ENCODE assay signal across 35 cellular contexts in the genomic region with DNA sequence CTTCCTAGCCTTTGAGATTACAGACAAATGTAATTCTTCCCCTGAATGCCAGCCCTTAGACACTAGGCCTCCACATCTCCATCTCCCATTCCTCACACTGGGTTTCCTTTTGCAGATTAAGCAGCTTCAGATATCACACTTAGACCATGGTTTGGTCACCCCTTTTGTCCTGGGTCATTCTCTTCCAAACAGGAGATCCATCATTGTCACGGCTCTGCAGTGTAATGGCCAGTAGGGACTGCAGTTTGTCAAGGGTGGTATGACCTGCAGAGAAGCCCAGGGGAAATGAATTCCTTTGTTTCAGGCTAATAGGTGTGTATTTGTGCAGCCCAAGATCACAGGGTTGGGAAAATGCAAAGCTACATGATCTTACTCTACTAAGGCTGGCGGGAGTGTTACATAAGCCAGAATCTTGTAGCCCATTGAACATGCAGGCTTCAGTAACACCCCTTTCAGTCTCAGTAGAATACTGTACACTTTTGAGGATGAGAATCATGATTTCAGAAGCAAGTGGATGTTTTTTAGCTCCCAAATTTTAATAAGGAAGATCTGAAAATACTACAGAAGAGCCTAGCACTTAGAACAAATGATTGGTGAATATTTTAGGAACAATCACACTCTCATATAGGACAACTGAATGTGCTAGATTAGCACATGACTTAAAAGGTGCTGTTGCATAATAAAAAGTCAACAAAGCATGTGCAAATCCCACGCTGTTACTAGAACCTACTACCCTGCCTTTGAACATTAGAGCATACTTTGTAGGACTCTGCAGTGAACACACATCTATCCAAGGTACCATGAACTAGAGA. TPM values are rescaled to one million over a fixed set of nuclear protein-coding genes. Genes with fewer than 3 reads are reported as not detected.
"Had no signal": no experiment of that assay in that cellular context is flagged by ENCODE, and none has a peak within 500 bp of the region (broad histone marks: within the 10 kb centered on the region; RNA-seq: fewer than 3 reads in every experiment).

No MANE protein-coding gene starts in this region.

- H3K27me3 ChIP-seq: adrenal gland, ovary, sigmoid colon, vagina had no signal

- H3K4me1 ChIP-seq: prostate gland, vagina had no signal

- H3K4me3 ChIP-seq: adrenal gland, heart left ventricle, ovary, prostate gland, sigmoid colon, thoracic aorta, vagina had no signal

- H3K9me3 ChIP-seq: adrenal gland, heart left ventricle, neutrophil, ovary, prostate gland, sigmoid colon, thoracic aorta, vagina had no signal

- H3K27ac ChIP-seq: adrenal gland, heart left ventricle, neutrophil, ovary, prostate gland, sigmoid colon, thoracic aorta, vagina had no signal

- H3K9me3 Mint-ChIP-seq: activated naive CD4-positive, alpha-beta T cell treated with anti-CD3 and anti-CD28 coated beads for 36 hours; activated naive CD8-positive, alpha-beta T cell treated with anti-CD3 and anti-CD28 coated beads for 36 hours; effector memory CD8-positive, alpha-beta T cell; immature natural killer cell; nephron; stimulated activated effector memory CD8-positive, alpha-beta T cell treated with anti-CD3 and anti-CD28 coated beads, Interleukin-12 subunit alpha, Interleukin-12 subunit beta, amount 100 ng/mL, for 72 hours; stimulated activated naive CD8-positive, alpha-beta T cell treated with anti-CD3 and anti-CD28 coated beads, Interleukin-15, Interleukin-2, amounts not matched to agents 100 ng/mL and 50 ng/mL, for 24 hours had no signal

- DNase-seq: activated CD4-positive, alpha-beta T cell treated with anti-CD3 and anti-CD28 coated beads for 4 hours; activated CD4-positive, alpha-beta T cell treated with anti-CD3 and anti-CD28 coated beads, Interleukin-2, amount 50 U/mL, for 4 hours; activated effector memory CD4-positive, alpha-beta T cell treated with anti-CD3 and anti-CD28 coated beads, Interleukin-2, amount 50 U/mL, for 16 hours; activated naive CD4-positive, alpha-beta T cell treated with anti-CD3 and anti-CD28 coated beads for 36 hours; activated naive CD8-positive, alpha-beta T cell treated with anti-CD3 and anti-CD28 coated beads for 36 hours; aorta; cortex of kidney; effector memory CD8-positive, alpha-beta T cell; foreskin fibroblast; heart left ventricle; hypothalamus; immature natural killer cell; kidney; left colon; ovary; retina; sigmoid colon; small intestine; stimulated activated CD4-positive, alpha-beta T cell treated with anti-CD3 and anti-CD28 coated beads, Interleukin-4, amount 100 ng/mL, for 24 hours; trophoblast cell had no signal

- H3K4me1 Mint-ChIP-seq: stimulated activated effector memory CD8-positive, alpha-beta T cell treated with anti-CD3 and anti-CD28 coated beads, Interleukin-12 subunit alpha, Interleukin-12 subunit beta, amount 100 ng/mL, for 72 hours had no signal

- H3K27ac Mint-ChIP-seq: activated naive CD4-positive, alpha-beta T cell treated with anti-CD3 and anti-CD28 coated beads for 36 hours; activated naive CD8-positive, alpha-beta T cell treated with anti-CD3 and anti-CD28 coated beads for 36 hours; effector memory CD8-positive, alpha-beta T cell; immature natural killer cell; nephron; stimulated activated effector memory CD8-positive, alpha-beta T cell treated with anti-CD3 and anti-CD28 coated beads, Interleukin-12 subunit alpha, Interleukin-12 subunit beta, amount 100 ng/mL, for 72 hours; stimulated activated naive CD8-positive, alpha-beta T cell treated with anti-CD3 and anti-CD28 coated beads, Interleukin-15, Interleukin-2, amounts not matched to agents 100 ng/mL and 50 ng/mL, for 24 hours had no signal

- FAIRE-seq: endothelial cell of umbilical vein, kidney, small intestine had no signal

- ATAC-seq: effector memory CD8-positive, alpha-beta T cell; esophagus mucosa; heart left ventricle; left colon; stimulated activated effector memory CD8-positive, alpha-beta T cell treated with anti-CD3 and anti-CD28 coated beads, Interleukin-12 subunit alpha, Interleukin-12 subunit beta, amount 100 ng/mL, for 72 hours had no signal

- H3K36me3 Mint-ChIP-seq: activated naive CD8-positive, alpha-beta T cell treated with anti-CD3 and anti-CD28 coated beads for 36 hours; brain; stimulated activated effector memory CD8-positive, alpha-beta T cell treated with anti-CD3 and anti-CD28 coated beads, Interleukin-12 subunit alpha, Interleukin-12 subunit beta, amount 100 ng/mL, for 72 hours had no signal

- H3K36me3 ChIP-seq: adrenal gland, heart left ventricle, neutrophil, ovary, prostate gland, sigmoid colon, thoracic aorta, vagina had no signal

- H3K4me3 Mint-ChIP-seq: activated naive CD4-positive, alpha-beta T cell treated with anti-CD3 and anti-CD28 coated beads for 36 hours; activated naive CD8-positive, alpha-beta T cell treated with anti-CD3 and anti-CD28 coated beads for 36 hours; brain; effector memory CD8-positive, alpha-beta T cell; immature natural killer cell; nephron; stimulated activated effector memory CD8-positive, alpha-beta T cell treated with anti-CD3 and anti-CD28 coated beads, Interleukin-12 subunit alpha, Interleukin-12 subunit beta, amount 100 ng/mL, for 72 hours; stimulated activated naive CD8-positive, alpha-beta T cell treated with anti-CD3 and anti-CD28 coated beads, Interleukin-15, Interleukin-2, amounts not matched to agents 100 ng/mL and 50 ng/mL, for 24 hours had no signal

RNA-seq across cellular contexts. Expression of gene NTSR2, which starts 52.5 kb away (rescaled TPM):
- total RNA-seq: activated naive CD4-positive, alpha-beta T cell treated with anti-CD3 and anti-CD28 coated beads for 36 hours; activated naive CD8-positive, alpha-beta T cell treated with anti-CD3 and anti-CD28 coated beads for 36 hours; aorta; cardiac septum; chondrocyte; endothelial cell of umbilical vein; esophagus mucosa; kidney; left colon; lung microvascular endothelial cell; mucosa of gallbladder; sigmoid colon; thoracic aorta; vagina had no signal
